In genomic region chr1:229665912-229666558, GRCh38 we compare ENCODE assay signal across 15 cellular contexts. TPM values are rescaled to one million over a fixed set of nuclear protein-coding genes. Genes with fewer than 3 reads are reported as not detected.
DNase-seq lines count a peak whose midpoint lies in the region; ATAC-seq and TF ChIP-seq lines count a peak whose summit lies in the region.
"Had no signal": no experiment of that assay in that cellular context is flagged by ENCODE, and none has a peak within 500 bp of the region (broad histone marks: within the 10 kb centered on the region; RNA-seq: fewer than 3 reads in every experiment).

No MANE protein-coding gene starts in this region.

- peak overlapping the region; percentile 52 for H3K4me2 ChIP-seq in BLaER1

- DNase-seq in H7, result peak; percentile 6
- DNase-seq in dorsolateral prefrontal cortex, result no peak
- peak; percentile 34 for DNase-seq in putamen (ENCODE audit: low spot score)
- no peak for DNase-seq in SKM-1 treated with dmso at 0.1 percent for 144 hours (lab: John Stamatoyannopoulos, UW; ENCODE audit: unreplicated experiment)
- DNase-seq in cerebellum (ENCODE audit: low spot score), result no peak
- DNase-seq: BE2C, DMS 273 treated with DMSO at 0.1 percent for 48 hours, HCEC 1CT, IMR-90, NCI-H1930, NCI-H345, NCI-H526 treated with DMSO at 0.1 percent for 48 hours had no signal

- no peak overlapping the region for H3K9ac ChIP-seq in BLaER1

- peaks cover 7% of the 10 kb centered on the region; the same call in 1 of the 2 replicates for H3K9me3 ChIP-seq in BLaER1
- H3K9me3 ChIP-seq: BE2C had no signal

- peak in 1 of 56 donors; percentile 14 for TF ChIP-seq CTCF in dorsolateral prefrontal cortex (IDR thresholded peaks at IDR 0.05 in 54 of 56, conservative IDR thresholded peaks at IDR 0.05 in 2 of 56; ENCODE audit: low read depth in 1 of 56, partially characterized antibody in 56 of 56)

- peaks cover 17% of the 10 kb centered on the region; the same call in 1 of the 2 replicates for H3K36me3 ChIP-seq in BLaER1
- peaks cover 4% of the 10 kb centered on the region for H3K36me3 ChIP-seq in H7 (replicated peaks; ENCODE audit: control insufficient read depth, insufficient read depth, low read length)

- ATAC-seq in GM18502 (IDR thresholded peaks at IDR 0.05; ENCODE audit: poor library complexity, unreplicated experiment), result no peak
- ATAC-seq: SK-N-SH treated with all-trans-retinoic acid at 6 μM for 48 hours had no signal

- intact Hi-C loops in dorsolateral prefrontal cortex (cut with DNase I), result loop anchor here in 1 of 2 donors (5.0 kb wide), 1 partner anchor 646 kb away; no protein-coding TSS in a partner anchor

- H3K4me3 ChIP-seq in BLaER1, result no peak overlapping the region
- H3K4me3 ChIP-seq in H7 (ENCODE audit: insufficient read depth, low read depth, low read length), result no peak overlapping the region
- peak overlapping the region in 3 of 59 donors; percentile 1 to 14 (median 9) for H3K4me3 ChIP-seq in dorsolateral prefrontal cortex

- H3K4me1 ChIP-seq in BLaER1, result peaks cover 69% of the 10 kb centered on the region

- H3K27ac ChIP-seq in BLaER1 (no peak overlapping the region), dorsolateral prefrontal cortex (peak overlapping the region in 58 of 59 donors; percentile 14 to 96 (median 84))

- H3K27me3 ChIP-seq in BLaER1, result no peaks in the 10 kb centered on the region
- H3K27me3 ChIP-seq in H7 (ENCODE audit: control insufficient read depth, insufficient read depth, low read length), result no peaks in the 10 kb centered on the region
- H3K27me3 ChIP-seq in dorsolateral prefrontal cortex, result no peaks in the 10 kb centered on the region
- H3K27me3 ChIP-seq: BE2C had no signal

- no peaks in the 10 kb centered on the region for H4K20me1 ChIP-seq in BLaER1

RNA-seq across cellular contexts. Expression of gene URB2, which starts 40.0 kb away (rescaled TPM):
- 35.4 and 37.5 TPM in 2 replicates for total RNA-seq in H7 (2014; rRNA removed; shearing (Covaris generic))
- total RNA-seq in dorsolateral prefrontal cortex (10 to 100 TPM in 6 of 120 experiments, 1 to 10 TPM in 114; 5.0 to 12.0 (median 8.2) TPM), cerebellum (12.5 TPM)

RNA-seq across cellular contexts. Expression of gene TAF5L, which starts 40.1 kb away (rescaled TPM):
- 32.8 and 34.6 TPM in 2 replicates for total RNA-seq in H7 (2014; rRNA removed; shearing (Covaris generic))
- total RNA-seq in dorsolateral prefrontal cortex, result 10 to 100 TPM; 12.1 to 22.9 (median 17.0) TPM
- 22.7 TPM for total RNA-seq in cerebellum

Comparison
In these comparisons a context has a peak if more than half of its experiments do, and no peak if none do; other contexts are left out.
1. DNase-seq: peak in H7 (single experiment) and putamen (single experiment); none in dorsolateral prefrontal cortex (0 of 10), SKM-1 treated with dmso at 0.1 percent for 144 hours (single experiment) and cerebellum (single experiment).